In the genomic region with DNA sequence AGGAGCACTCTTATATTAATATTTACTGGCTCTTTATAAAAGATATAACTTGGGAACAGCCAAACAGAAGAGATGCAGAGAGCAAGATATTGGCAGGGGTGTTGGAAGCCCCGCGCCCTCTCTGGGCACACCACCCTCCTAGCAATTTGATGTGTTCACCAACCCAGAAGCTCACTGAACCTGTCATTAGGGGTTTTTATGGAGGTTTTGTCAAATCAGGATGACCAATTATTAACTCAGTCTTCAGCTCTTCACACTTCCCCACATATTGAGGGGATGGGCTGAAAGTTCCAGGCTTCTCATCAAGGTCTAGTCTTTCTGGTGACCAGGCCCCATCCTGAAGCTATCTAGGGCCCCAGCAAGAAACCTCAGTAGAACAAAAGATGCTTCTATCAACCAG, we compare ENCODE assay signal across 12 cellular contexts. TPM values are rescaled to one million over a fixed set of nuclear protein-coding genes. Genes with fewer than 3 reads are reported as not detected.
A peak's percentile ranks its signal among the peaks of the same experiment; 100 is the strongest.
DNase-seq lines count a peak whose midpoint lies in the region; ATAC-seq and TF ChIP-seq lines count a peak whose summit lies in the region.
"Had no signal": no experiment of that assay in that cellular context is flagged by ENCODE, and none has a peak within 500 bp of the region (broad histone marks: within the 10 kb centered on the region; RNA-seq: fewer than 3 reads in every experiment).

No MANE protein-coding gene starts in this region.

- CTCF ChIA-PET in activated CD4-positive, alpha-beta memory T cell treated with anti-CD3 and anti-CD28 coated beads for 36 hours (lab: Charles Lee) = interaction anchor here (1.5 kb wide), 1 partner anchor 19 kb away, joined by 6 read pairs; no protein-coding TSS in a partner anchor

- peak; percentile 54 for ATAC-seq in GM19463 (IDR thresholded peaks at IDR 0.05; ENCODE audit: unreplicated experiment)
- ATAC-seq in HG03108 (IDR thresholded peaks at IDR 0.05; ENCODE audit: unreplicated experiment) = peak; percentile 46
- ATAC-seq in activated naive CD4-positive, alpha-beta T cell treated with anti-CD3 and anti-CD28 coated beads, Interleukin-2, amount 50 U/mL, for 72 hours = no peak
- ATAC-seq: A549 had no signal

- POLR2A ChIA-PET in activated CD4-positive, alpha-beta memory T cell treated with anti-CD3 and anti-CD28 coated beads for 36 hours (lab: Charles Lee) = interaction anchor here (1.0 kb wide), 1 partner anchor 10 kb away, joined by 3 read pairs; no protein-coding TSS in a partner anchor

- peaks cover 1% of the 10 kb centered on the region for H3K36me3 Mint-ChIP-seq in endodermal cell (ENCODE audit: low read depth)
- H3K36me3 Mint-ChIP-seq in activated CD4-positive, alpha-beta memory T cell treated with anti-CD3 and anti-CD28 coated beads for 36 hours = peaks cover 4% of the 10 kb centered on the region
- no peaks in the 10 kb centered on the region for H3K36me3 Mint-ChIP-seq in activated naive CD4-positive, alpha-beta T cell treated with anti-CD3 and anti-CD28 coated beads, Interleukin-2, amount 50 U/mL, for 72 hours
- H3K36me3 Mint-ChIP-seq: CD4-positive, CD25-positive, alpha-beta regulatory T cell had no signal

- WGBS in endodermal cell (ENCODE audit: insufficient coverage in 1 of 2, insufficient read length in 1 of 2), 2 experiments = 92% methylated on average over 2 of the region's 2 CpGs; no CpG with 5 or more reads in 1 of the 2 experiments

- no peaks in the 10 kb centered on the region for H3K9me3 ChIP-seq in endodermal cell (ENCODE audit: control insufficient read depth, low read length)
- H3K9me3 ChIP-seq: A549 had no signal

- DNase-seq in endodermal cell (no peak), activated gamma-delta T cell treated with Interleukin-2 at 50 U/mL for 16 hours (no peak)
- DNase-seq in activated CD4-positive, alpha-beta memory T cell treated with anti-CD3 and anti-CD28 coated beads for 36 hours = no peak
- no peak for DNase-seq in activated naive CD4-positive, alpha-beta T cell treated with anti-CD3 and anti-CD28 coated beads, Interleukin-2, amount 50 U/mL, for 72 hours (ENCODE audit: low spot score in 2 of 2)
- DNase-seq: CD4-positive, CD25-positive, alpha-beta regulatory T cell; DMS 273 treated with DMSO at 0.1 percent for 48 hours; GM23248; IMR-90; KBM-7 had no signal

- no peaks in the 10 kb centered on the region for H3K27me3 Mint-ChIP-seq in endodermal cell (ENCODE audit: insufficient read depth)
- H3K27me3 Mint-ChIP-seq in activated CD4-positive, alpha-beta memory T cell treated with anti-CD3 and anti-CD28 coated beads for 36 hours = no peaks in the 10 kb centered on the region
- H3K27me3 Mint-ChIP-seq: CD4-positive, CD25-positive, alpha-beta regulatory T cell had no signal

- H3K9me3 Mint-ChIP-seq in endodermal cell = no peaks in the 10 kb centered on the region
- no peaks in the 10 kb centered on the region for H3K9me3 Mint-ChIP-seq in activated CD4-positive, alpha-beta memory T cell treated with anti-CD3 and anti-CD28 coated beads for 36 hours
- H3K9me3 Mint-ChIP-seq in activated naive CD4-positive, alpha-beta T cell treated with anti-CD3 and anti-CD28 coated beads, Interleukin-2, amount 50 U/mL, for 72 hours = no peaks in the 10 kb centered on the region
- H3K9me3 Mint-ChIP-seq: CD4-positive, CD25-positive, alpha-beta regulatory T cell had no signal

- H3K27ac Mint-ChIP-seq in endodermal cell = peak overlapping the region; percentile 17
- no peak overlapping the region for H3K27ac Mint-ChIP-seq in activated CD4-positive, alpha-beta memory T cell treated with anti-CD3 and anti-CD28 coated beads for 36 hours
- H3K27ac Mint-ChIP-seq in activated naive CD4-positive, alpha-beta T cell treated with anti-CD3 and anti-CD28 coated beads, Interleukin-2, amount 50 U/mL, for 72 hours = no peak overlapping the region

- H3K4me3 ChIP-seq in endodermal cell (ENCODE audit: low read length) = no peak overlapping the region
- H3K4me3 ChIP-seq: A549, GM23248 had no signal

- intact Hi-C loops in activated CD4-positive, alpha-beta memory T cell treated with anti-CD3 and anti-CD28 coated beads for 36 hours (cut with micrococcal nuclease) = no loop called here

- H3K4me3 Mint-ChIP-seq in endodermal cell = no peak overlapping the region
- H3K4me3 Mint-ChIP-seq in activated CD4-positive, alpha-beta memory T cell treated with anti-CD3 and anti-CD28 coated beads for 36 hours = no peak overlapping the region
- H3K4me3 Mint-ChIP-seq: CD4-positive, CD25-positive, alpha-beta regulatory T cell had no signal

- H3K27me3 ChIP-seq in endodermal cell (ENCODE audit: control insufficient read depth, insufficient read depth, low read length, poor library complexity, severe bottlenecking) = no peaks in the 10 kb centered on the region

- H3K9ac ChIP-seq in endodermal cell (ENCODE audit: extremely low read depth, low read length, poor library complexity, severe bottlenecking) = no peak overlapping the region
- H3K9ac ChIP-seq: GM23248 had no signal

- H3K4me1 ChIP-seq in endodermal cell (ENCODE audit: control insufficient read depth, insufficient read depth, low read length) = peaks cover 9% of the 10 kb centered on the region
- H3K4me1 ChIP-seq: A549 had no signal

- peaks cover 14% of the 10 kb centered on the region for H3K4me1 Mint-ChIP-seq in endodermal cell
- H3K4me1 Mint-ChIP-seq in activated CD4-positive, alpha-beta memory T cell treated with anti-CD3 and anti-CD28 coated beads for 36 hours (ENCODE audit: low read depth) = peaks cover 5% of the 10 kb centered on the region

- no peak overlapping the region for H3K27ac ChIP-seq in endodermal cell (ENCODE audit: low read depth, low read length)
- H3K27ac ChIP-seq: A549, GM23248 had no signal

- no peak for TF ChIP-seq CTCF in endodermal cell (conservative IDR thresholded peaks at IDR 0.05)

- no peaks in the 10 kb centered on the region for H3K36me3 ChIP-seq in endodermal cell (ENCODE audit: control insufficient read depth, insufficient read depth, low read length)

RNA-seq across cellular contexts. Expression of a gene that starts 10.9 kb away (rescaled TPM):
- 10 to 100 TPM; 27.6 to 35.2 TPM for total RNA-seq in endodermal cell
- polyA plus RNA-seq in endodermal cell (2013, experiment 1 of 2) = 4.6 TPM
- 6.0 TPM for polyA plus RNA-seq in endodermal cell (2013, experiment 2 of 2)
- 10 to 100 TPM; 14.5 to 15.3 TPM for total RNA-seq in activated CD4-positive, alpha-beta memory T cell treated with anti-CD3 and anti-CD28 coated beads for 36 hours
- 10 to 100 TPM; 21.7 to 22.6 TPM for total RNA-seq in activated naive CD4-positive, alpha-beta T cell treated with anti-CD3 and anti-CD28 coated beads, Interleukin-2, amount 50 U/mL, for 72 hours

Comparison
In these comparisons a context has a peak if more than half of its experiments do, and no peak if none do; other contexts are left out.
1. ATAC-seq: peak in GM19463 (single experiment) and HG03108 (single experiment); none in activated naive CD4-positive, alpha-beta T cell treated with anti-CD3 and anti-CD28 coated beads, Interleukin-2, amount 50 U/mL, for 72 hours (0 of 2).